13 cellular contexts compared by ENCODE assay signal in genomic region chr11:126391286-126391954, GRCh38. TPM values are rescaled to one million over a fixed set of nuclear protein-coding genes. Genes with fewer than 3 reads are reported as not detected.
DNase-seq lines count a peak whose midpoint lies in the region; ATAC-seq and TF ChIP-seq lines count a peak whose summit lies in the region.
"Had no signal": no experiment of that assay in that cellular context is flagged by ENCODE, and none has a peak within 500 bp of the region (broad histone marks: within the 10 kb centered on the region; RNA-seq: fewer than 3 reads in every experiment).

No MANE protein-coding gene starts in this region.

- H3K9ac ChIP-seq in BLaER1 treated with 17β-estradiol and CSF1 and Interleukin-3, amounts not matched to agents 10 nM and 100 nM: no peak overlapping the region
- no peak overlapping the region for H3K9ac ChIP-seq in Karpas-422 (ENCODE audit: low read length)

- H3K4me1 ChIP-seq in BLaER1 treated with 17β-estradiol and CSF1 and Interleukin-3, amounts not matched to agents 10 nM and 100 nM: peaks cover 35 to 62% (median 53%) of the 10 kb centered on the region in 10 experiments
- H3K4me1 ChIP-seq in Karpas-422 (ENCODE audit: low read length): peaks cover 28% of the 10 kb centered on the region
- H3K4me1 ChIP-seq in aorta (ENCODE audit: control insufficient read depth in 1 of 2, insufficient read depth in 2 of 2, low read length in 2 of 2): no peaks in the 10 kb centered on the region

- intact Hi-C loops in aorta (cut with DNase I): no loop called here

- H2AFZ ChIP-seq in Karpas-422 (ENCODE audit: low read length): no peak overlapping the region

- H3K79me2 ChIP-seq in Karpas-422 (ENCODE audit: low read length): no peaks in the 10 kb centered on the region

- DNase-seq in Karpas-422: no peak
- DNase-seq in natural killer cell treated with Interleukin-12 subunit alpha and Interleukin-12 subunit beta and Interleukin-15 and Interleukin-18, amount 100 ng/mL, for 72 hours (ENCODE audit: low spot score): no peak
- DNase-seq in EL: no peak
- no peak for DNase-seq in NCI-H748 treated with DMSO at 0.1 percent for 48 hours (lab: John Stamatoyannopoulos, UW)
- no peak for DNase-seq in aorta
- DNase-seq: activated CD8-positive, alpha-beta T cell treated with anti-CD3 and anti-CD28 coated beads for 36 hours; effector memory CD8-positive, alpha-beta T cell; NCI-H2029 treated with DMSO at 0.1 percent for 48 hours; NCI-H510A had no signal

- peak in 1 of 2 donors; percentile 3 for ATAC-seq in natural killer cell treated with Interleukin-12 subunit alpha and Interleukin-12 subunit beta and Interleukin-15 and Interleukin-18, amount 100 ng/mL, for 72 hours
- ATAC-seq in aorta (ENCODE audit: low FRiP score) (no peak), GM19023 (IDR thresholded peaks at IDR 0.05; ENCODE audit: unreplicated experiment) (no peak)
- ATAC-seq: activated CD8-positive, alpha-beta T cell treated with anti-CD3 and anti-CD28 coated beads for 36 hours; effector memory CD8-positive, alpha-beta T cell had no signal

- peaks cover 0 to 23% (median 10%) of the 10 kb centered on the region in 11 experiments; a peak in 9 of 22 replicates for H4K20me1 ChIP-seq in BLaER1 treated with 17β-estradiol and CSF1 and Interleukin-3, amounts not matched to agents 10 nM and 100 nM
- H4K20me1 ChIP-seq in Karpas-422 (ENCODE audit: insufficient read depth, low read depth, low read length): peaks cover 9% of the 10 kb centered on the region; the same call in 1 of the 2 replicates

- no peaks in the 10 kb centered on the region for H3K9me3 Mint-ChIP-seq in brain
- no peaks in the 10 kb centered on the region for H3K9me3 Mint-ChIP-seq in natural killer cell treated with Interleukin-12 subunit alpha and Interleukin-12 subunit beta and Interleukin-15 and Interleukin-18, amount 100 ng/mL, for 72 hours
- H3K9me3 Mint-ChIP-seq: activated CD8-positive, alpha-beta T cell treated with anti-CD3 and anti-CD28 coated beads for 36 hours; effector memory CD8-positive, alpha-beta T cell; stimulated activated naive CD8-positive, alpha-beta T cell treated with anti-CD3 and anti-CD28 coated beads, Interleukin-15, Interleukin-2, amounts not matched to agents 100 ng/mL and 50 ng/mL, for 24 hours had no signal

- no peak overlapping the region for H3K4me3 ChIP-seq in BLaER1 treated with 17β-estradiol and CSF1 and Interleukin-3, amounts not matched to agents 10 nM and 100 nM
- H3K4me3 ChIP-seq in Karpas-422 (ENCODE audit: low read length) (no peak overlapping the region), aorta (ENCODE audit: low read length in 2 of 2) (no peak overlapping the region)

- no peak for TF ChIP-seq CTCF in brain (conservative IDR thresholded peaks at IDR 0.05)

- WGBS in aorta, 2 donors: 75 to 87% methylated on average over 7 of the region's 7 CpGs

- no peaks in the 10 kb centered on the region for H3K36me3 ChIP-seq in BLaER1 treated with 17β-estradiol and CSF1 and Interleukin-3, amounts not matched to agents 10 nM and 100 nM
- H3K36me3 ChIP-seq in Karpas-422 (ENCODE audit: insufficient read depth, low read length) (no peaks in the 10 kb centered on the region), aorta (ENCODE audit: control insufficient read depth in 1 of 2, insufficient read depth in 2 of 2, low read length in 1 of 2) (no peaks in the 10 kb centered on the region)

- no peaks in the 10 kb centered on the region for H3K27me3 ChIP-seq in BLaER1 treated with 17β-estradiol and CSF1 and Interleukin-3, amounts not matched to agents 10 nM and 100 nM
- no peaks in the 10 kb centered on the region for H3K27me3 ChIP-seq in Karpas-422 (ENCODE audit: low read length)
- H3K27me3 ChIP-seq in aorta (ENCODE audit: control insufficient read depth in 1 of 2, insufficient read depth in 2 of 2, low read length in 1 of 2): no peaks in the 10 kb centered on the region

- no peaks in the 10 kb centered on the region for H3K27me3 Mint-ChIP-seq in brain
- no peaks in the 10 kb centered on the region for H3K27me3 Mint-ChIP-seq in natural killer cell treated with Interleukin-12 subunit alpha and Interleukin-12 subunit beta and Interleukin-15 and Interleukin-18, amount 100 ng/mL, for 72 hours
- H3K27me3 Mint-ChIP-seq: activated CD8-positive, alpha-beta T cell treated with anti-CD3 and anti-CD28 coated beads for 36 hours; effector memory CD8-positive, alpha-beta T cell; stimulated activated naive CD8-positive, alpha-beta T cell treated with anti-CD3 and anti-CD28 coated beads, Interleukin-15, Interleukin-2, amounts not matched to agents 100 ng/mL and 50 ng/mL, for 24 hours had no signal

- H3K36me3 Mint-ChIP-seq in brain: no peaks in the 10 kb centered on the region
- H3K36me3 Mint-ChIP-seq in natural killer cell treated with Interleukin-12 subunit alpha and Interleukin-12 subunit beta and Interleukin-15 and Interleukin-18, amount 100 ng/mL, for 72 hours: no peaks in the 10 kb centered on the region

- H3K27ac Mint-ChIP-seq in brain: peak overlapping the region in 3 of 5 experiments; percentile 70 to 98 (median 94)
- H3K27ac Mint-ChIP-seq in natural killer cell treated with Interleukin-12 subunit alpha and Interleukin-12 subunit beta and Interleukin-15 and Interleukin-18, amount 100 ng/mL, for 72 hours: peak overlapping the region; percentile 57 to 85
- H3K27ac Mint-ChIP-seq: activated CD8-positive, alpha-beta T cell treated with anti-CD3 and anti-CD28 coated beads for 36 hours; stimulated activated naive CD8-positive, alpha-beta T cell treated with anti-CD3 and anti-CD28 coated beads, Interleukin-15, Interleukin-2, amounts not matched to agents 100 ng/mL and 50 ng/mL, for 24 hours had no signal

- peaks cover 57% of the 10 kb centered on the region for H3K4me1 Mint-ChIP-seq in brain
- peaks cover 33 to 50% of the 10 kb centered on the region in 2 donors for H3K4me1 Mint-ChIP-seq in natural killer cell treated with Interleukin-12 subunit alpha and Interleukin-12 subunit beta and Interleukin-15 and Interleukin-18, amount 100 ng/mL, for 72 hours (ENCODE audit: low read depth in 2 of 2)

- H3K4me2 ChIP-seq in BLaER1 treated with 17β-estradiol and CSF1 and Interleukin-3, amounts not matched to agents 10 nM and 100 nM: peak overlapping the region; percentile 14 to 92 (median 85); a peak in 19 of 22 replicates
- peak overlapping the region; percentile 44 for H3K4me2 ChIP-seq in Karpas-422 (ENCODE audit: low read depth, low read length, poor library complexity, severe bottlenecking)

- 0 out of 22 replicates have a peak overlapping the region, but pooled peaks of 1 of the 11 experiments have one; percentile 35 for H3K27ac ChIP-seq in BLaER1 treated with 17β-estradiol and CSF1 and Interleukin-3, amounts not matched to agents 10 nM and 100 nM
- H3K27ac ChIP-seq in Karpas-422 (ENCODE audit: low read length): no peak overlapping the region
- no peak overlapping the region for H3K27ac ChIP-seq in aorta (ENCODE audit: low read depth in 1 of 2, low read length in 2 of 2)

- H3K9me3 ChIP-seq in BLaER1 treated with 17β-estradiol and CSF1 and Interleukin-3, amounts not matched to agents 10 nM and 100 nM (replicated peaks in 1 of 11): no peaks in the 10 kb centered on the region
- no peaks in the 10 kb centered on the region for H3K9me3 ChIP-seq in Karpas-422 (ENCODE audit: low read length)
- H3K9me3 ChIP-seq in aorta (ENCODE audit: control insufficient read depth, low read length): no peaks in the 10 kb centered on the region

- H3K4me3 Mint-ChIP-seq in brain: no peak overlapping the region
- H3K4me3 Mint-ChIP-seq in natural killer cell treated with Interleukin-12 subunit alpha and Interleukin-12 subunit beta and Interleukin-15 and Interleukin-18, amount 100 ng/mL, for 72 hours: peak overlapping the region; percentile 26
- H3K4me3 Mint-ChIP-seq: activated CD8-positive, alpha-beta T cell treated with anti-CD3 and anti-CD28 coated beads for 36 hours; effector memory CD8-positive, alpha-beta T cell; stimulated activated naive CD8-positive, alpha-beta T cell treated with anti-CD3 and anti-CD28 coated beads, Interleukin-15, Interleukin-2, amounts not matched to agents 100 ng/mL and 50 ng/mL, for 24 hours had no signal

- no peaks in the 10 kb centered on the region for H3K9me2 ChIP-seq in Karpas-422 (replicated peaks; ENCODE audit: insufficient read depth, low read length)

RNA-seq across cellular contexts. Expression of gene ST3GAL4, which starts 35.9 kb away (rescaled TPM):
- 5.8 and 6.6 TPM in 2 replicates for total RNA-seq in Karpas-422 (2014; rRNA removed; shearing (Covaris generic); ENCODE audit: low replicate concordance)
- polyA plus RNA-seq in brain (ENCODE audit: insufficient read depth, low read depth, low replicate concordance) (43.9 TPM), aorta (10 to 100 TPM; 25.4 to 29.9 TPM)
- total RNA-seq in natural killer cell treated with Interleukin-12 subunit alpha and Interleukin-12 subunit beta and Interleukin-15 and Interleukin-18, amount 100 ng/mL, for 72 hours: 10 to 100 TPM; 60.4 to 60.9 TPM
- 10 to 100 TPM; 26.5 to 36.3 TPM for total RNA-seq in aorta
